11 cellular contexts compared by ENCODE assay signal in the genomic region with DNA sequence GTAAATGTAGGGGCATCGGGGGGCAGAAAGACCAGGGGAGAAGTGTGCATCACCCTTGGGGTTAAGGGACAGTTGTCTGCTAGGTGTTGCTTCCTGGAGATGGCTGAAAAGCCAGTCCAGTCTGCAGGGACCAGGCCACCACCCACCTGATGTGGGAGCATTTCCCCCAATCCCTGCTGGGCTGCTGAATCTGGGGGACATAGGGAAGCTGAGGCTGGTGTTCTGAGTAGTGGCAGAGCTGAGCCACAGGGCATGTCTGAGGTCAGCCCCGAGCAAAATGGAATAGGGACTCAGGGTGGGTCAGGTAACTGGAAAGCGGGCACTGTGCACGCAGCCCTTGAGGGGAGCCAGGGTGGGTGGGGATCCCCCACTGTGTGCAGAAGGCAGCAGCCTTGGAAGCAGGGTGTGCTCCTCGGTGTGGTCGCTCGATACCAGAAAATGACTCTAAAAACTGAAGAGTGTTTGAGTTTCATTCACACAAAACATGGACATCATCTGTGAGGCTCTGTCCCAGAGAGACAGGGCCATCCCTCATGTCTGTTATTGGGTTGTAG. TPM values are rescaled to one million over a fixed set of nuclear protein-coding genes. Genes with fewer than 3 reads are reported as not detected.
DNase-seq lines count a peak whose midpoint lies in the region; ATAC-seq and TF ChIP-seq lines count a peak whose summit lies in the region.
"Had no signal": no experiment of that assay in that cellular context is flagged by ENCODE, and none has a peak within 500 bp of the region (broad histone marks: within the 10 kb centered on the region; RNA-seq: fewer than 3 reads in every experiment).

No MANE protein-coding gene starts in this region.

- CTCF ChIA-PET in HCT116 (lab: Charles Lee) = interaction anchor here (1.0 to 1.6 kb wide), 5 partner anchors 13 to 103 kb away, joined by 3 to 9 read pairs (median 4); a partner anchor contains a TSS
- CTCF ChIA-PET in naive thymus-derived CD4-positive, alpha-beta T cell (lab: Charles Lee) = interaction anchor here (0.6 kb wide), 1 partner anchor 109 kb away, joined by 5 read pairs; no protein-coding TSS in a partner anchor

- H3K4me3 ChIP-seq in CD4-positive, CD25-positive, alpha-beta regulatory T cell (ENCODE audit: low read depth, low read length) = no peak overlapping the region
- H3K4me3 ChIP-seq in HCT116 (replicated peaks in 1 of 2; ENCODE audit: low read depth in 1 of 2, low read length in 2 of 2) = peak overlapping the region in 1 of 2 experiments; percentile 99; a peak in 2 of 4 replicates
- H3K4me3 ChIP-seq in naive thymus-derived CD4-positive, alpha-beta T cell (ENCODE audit: low read length) = no peak overlapping the region
- no peak overlapping the region for H3K4me3 ChIP-seq in lower leg skin (ENCODE audit: low read depth, poor library complexity, severe bottlenecking)
- H3K4me3 ChIP-seq: thyroid gland had no signal

- H3K27ac ChIP-seq in CD4-positive, CD25-positive, alpha-beta regulatory T cell (ENCODE audit: insufficient read depth, low read length, poor library complexity, severe bottlenecking) = peak overlapping the region; percentile 29
- peak overlapping the region; percentile 86; the same call in 1 of the 2 replicates for H3K27ac ChIP-seq in HCT116 (ENCODE audit: low read depth, low read length)
- no peak overlapping the region for H3K27ac ChIP-seq in naive thymus-derived CD4-positive, alpha-beta T cell (ENCODE audit: low read depth, low read length)
- H3K27ac ChIP-seq: thyroid gland had no signal

- H4K20me1 ChIP-seq in HCT116 (ENCODE audit: insufficient read depth) = peaks cover 5% of the 10 kb centered on the region; the same call in 1 of the 2 replicates

- H3K79me2 ChIP-seq in HCT116 (ENCODE audit: insufficient read depth, low read length) = peaks cover 84% of the 10 kb centered on the region

- intact Hi-C loops in HCT116 (cut with micrococcal nuclease) = loop anchor here (2.0 kb wide), 1 partner anchor 39 kb away; no protein-coding TSS in a partner anchor
- intact Hi-C loops in naive thymus-derived CD4-positive, alpha-beta T cell (cut with micrococcal nuclease) = loop anchor here in 1 of 2 donors (10.0 kb wide), 1 partner anchor 213 kb away; a partner anchor contains a TSS
- intact Hi-C loops in lower leg skin (cut with DNase I; ENCODE audit: low total_unique reads) = no loop called here

- H3K4me3 Mint-ChIP-seq in CD4-positive, CD25-positive, alpha-beta regulatory T cell = peak overlapping the region; percentile 72 to 100 (median 88)
- peak overlapping the region; percentile 84 for H3K4me3 Mint-ChIP-seq in activated T-helper 17 cell treated with anti-CD3 and anti-CD28 coated beads, Interleukin-2, amount 50 U/mL, for 72 hours
- peak overlapping the region; percentile 37 to 94 (median 50) for H3K4me3 Mint-ChIP-seq in naive thymus-derived CD4-positive, alpha-beta T cell

- POLR2A ChIA-PET in HCT116 (lab: Charles Lee) = no interaction called here
- POLR2A ChIA-PET in naive thymus-derived CD4-positive, alpha-beta T cell (lab: Charles Lee) = no interaction called here

- 87 to 93% methylated on average over 7 of the region's 7 CpGs for WGBS in lower leg skin, 2 donors

- H3K27me3 ChIP-seq in CD4-positive, CD25-positive, alpha-beta regulatory T cell (ENCODE audit: control insufficient read depth, insufficient read depth, low read length) = no peaks in the 10 kb centered on the region
- no peaks in the 10 kb centered on the region for H3K27me3 ChIP-seq in HCT116 (ENCODE audit: insufficient read depth, low read length)
- no peaks in the 10 kb centered on the region for H3K27me3 ChIP-seq in naive thymus-derived CD4-positive, alpha-beta T cell (ENCODE audit: control insufficient read depth in 2 of 2, insufficient read depth in 2 of 2, low read length in 2 of 2)
- H3K27me3 ChIP-seq: left lung, thyroid gland had no signal

- RAD21 ChIA-PET in HCT116 (lab: Charles Lee; ENCODE audit: low non-redundant PET in 1 of 2, low total read pairs in 2 of 2, uncharacterized antibody in 2 of 2, unreplicated experiment in 2 of 2) = no interaction called here

- H3K9me3 ChIP-seq in CD4-positive, CD25-positive, alpha-beta regulatory T cell (ENCODE audit: control insufficient read depth in 2 of 2, low read length in 2 of 2) = no peaks in the 10 kb centered on the region
- H3K9me3 ChIP-seq in HCT116 (ENCODE audit: control insufficient read depth in 1 of 2, insufficient read depth in 1 of 2, low read depth in 1 of 2, low read length in 2 of 2) = no peaks in the 10 kb centered on the region
- H3K9me3 ChIP-seq in naive thymus-derived CD4-positive, alpha-beta T cell (ENCODE audit: control insufficient read depth in 2 of 3, low read length in 3 of 3) = no peaks in the 10 kb centered on the region
- H3K9me3 ChIP-seq: left lung, thyroid gland had no signal

- no peak for TF ChIP-seq CTCF in HCT116 (IDR thresholded peaks at IDR 0.05 in 2 of 3, conservative IDR thresholded peaks at IDR 0.05 in 1 of 3; ENCODE audit: borderline replicate concordance in 1 of 3, insufficient read depth in 1 of 3, low read depth in 2 of 3, low read length in 2 of 3)
- TF ChIP-seq CTCF in lower leg skin (IDR thresholded peaks at IDR 0.05) = no peak

- no peaks in the 10 kb centered on the region for H3K9me2 ChIP-seq in HCT116 (ENCODE audit: insufficient read depth)

- TF ChIP-seq RAD21 in HCT116 (IDR thresholded peaks at IDR 0.05; ENCODE audit: low read depth) = no peak

- peak overlapping the region; percentile 5 to 81 (median 55) for H3K27ac Mint-ChIP-seq in CD4-positive, CD25-positive, alpha-beta regulatory T cell
- H3K27ac Mint-ChIP-seq in activated T-helper 17 cell treated with anti-CD3 and anti-CD28 coated beads, Interleukin-2, amount 50 U/mL, for 72 hours = peak overlapping the region; percentile 85
- H3K27ac Mint-ChIP-seq in naive thymus-derived CD4-positive, alpha-beta T cell = peak overlapping the region in 8 of 9 donors; percentile 21 to 89 (median 78)

- H3K4me1 Mint-ChIP-seq in CD4-positive, CD25-positive, alpha-beta regulatory T cell = peaks cover 0 to 69% (median 24%) of the 10 kb centered on the region in 4 donors
- H3K4me1 Mint-ChIP-seq in activated T-helper 17 cell treated with anti-CD3 and anti-CD28 coated beads, Interleukin-2, amount 50 U/mL, for 72 hours = peaks cover 5% of the 10 kb centered on the region
- peaks cover 10 to 66% (median 44%) of the 10 kb centered on the region in 7 donors for H3K4me1 Mint-ChIP-seq in naive thymus-derived CD4-positive, alpha-beta T cell

- peaks cover 41% of the 10 kb centered on the region for H3K4me1 ChIP-seq in CD4-positive, CD25-positive, alpha-beta regulatory T cell (ENCODE audit: control insufficient read depth, insufficient read depth, low read length, poor library complexity, severe bottlenecking)
- peaks cover 19 to 59% of the 10 kb centered on the region in 2 experiments for H3K4me1 ChIP-seq in HCT116 (ENCODE audit: control insufficient read depth in 1 of 2, insufficient read depth in 2 of 2, low read length in 2 of 2)
- H3K4me1 ChIP-seq in naive thymus-derived CD4-positive, alpha-beta T cell (ENCODE audit: control insufficient read depth in 2 of 2, insufficient read depth in 2 of 2, low read length in 2 of 2) = peaks cover 31 to 34% of the 10 kb centered on the region in 2 donors

- no peaks in the 10 kb centered on the region for H3K9me3 Mint-ChIP-seq in CD4-positive, CD25-positive, alpha-beta regulatory T cell
- H3K9me3 Mint-ChIP-seq in activated T-helper 17 cell treated with anti-CD3 and anti-CD28 coated beads, Interleukin-2, amount 50 U/mL, for 72 hours = no peaks in the 10 kb centered on the region
- H3K9me3 Mint-ChIP-seq in naive thymus-derived CD4-positive, alpha-beta T cell = peaks cover 0 to 6% (median 0%) of the 10 kb centered on the region in 11 donors

- H3K4me2 ChIP-seq in HCT116 (ENCODE audit: low read length) = peak overlapping the region; percentile 98

- no peak overlapping the region for H3K9ac ChIP-seq in HCT116 (ENCODE audit: low read length)

- TF ChIP-seq POLR2A in HCT116 (IDR thresholded peaks at IDR 0.05; ENCODE audit: borderline replicate concordance, extremely low read depth, insufficient read depth, insufficient read length) = no peak
- no peak for TF ChIP-seq POLR2A in lower leg skin (IDR thresholded peaks at IDR 0.05)

- peaks cover 20% of the 10 kb centered on the region for H3K36me3 Mint-ChIP-seq in CD4-positive, CD25-positive, alpha-beta regulatory T cell
- peaks cover 92% of the 10 kb centered on the region for H3K36me3 Mint-ChIP-seq in activated T-helper 17 cell treated with anti-CD3 and anti-CD28 coated beads, Interleukin-2, amount 50 U/mL, for 72 hours (ENCODE audit: low read depth)
- H3K36me3 Mint-ChIP-seq in naive thymus-derived CD4-positive, alpha-beta T cell = peaks cover 0 to 32% (median 11%) of the 10 kb centered on the region in 5 donors

- no peak for ATAC-seq in CD4-positive, CD25-positive, alpha-beta regulatory T cell (ENCODE audit: low read depth in 2 of 2)
- ATAC-seq in HCT116 (no peak), HG03025 (IDR thresholded peaks at IDR 0.05; ENCODE audit: low FRiP score, unreplicated experiment) (no peak), HG03280 (IDR thresholded peaks at IDR 0.05; ENCODE audit: unreplicated experiment) (no peak)
- ATAC-seq in activated T-helper 17 cell treated with anti-CD3 and anti-CD28 coated beads, Interleukin-2, amount 50 U/mL, for 72 hours (replicated peaks) = no peak
- ATAC-seq in naive thymus-derived CD4-positive, alpha-beta T cell = no peak
- ATAC-seq: left lung had no signal

- H3K36me3 ChIP-seq in CD4-positive, CD25-positive, alpha-beta regulatory T cell (ENCODE audit: control insufficient read depth, insufficient read depth, low read length) = peaks cover 46% of the 10 kb centered on the region
- peaks cover 22 to 54% of the 10 kb centered on the region in 2 experiments for H3K36me3 ChIP-seq in HCT116 (ENCODE audit: control insufficient read depth in 1 of 2, insufficient read depth in 2 of 2, low read length in 2 of 2)
- peaks cover 13 to 62% (median 20%) of the 10 kb centered on the region in 3 experiments for H3K36me3 ChIP-seq in naive thymus-derived CD4-positive, alpha-beta T cell (ENCODE audit: control insufficient read depth in 2 of 3, insufficient read depth in 3 of 3, low read length in 3 of 3)

- no peak overlapping the region for H2AFZ ChIP-seq in HCT116 (ENCODE audit: low read depth, low read length, poor library complexity, severe bottlenecking)

- no TSS peak for BruUV-seq in HCT116 (replicated peaks; lab: Mats Ljungman, UMichigan)

- no peaks in the 10 kb centered on the region for H3K27me3 Mint-ChIP-seq in CD4-positive, CD25-positive, alpha-beta regulatory T cell
- no peaks in the 10 kb centered on the region for H3K27me3 Mint-ChIP-seq in activated T-helper 17 cell treated with anti-CD3 and anti-CD28 coated beads, Interleukin-2, amount 50 U/mL, for 72 hours
- H3K27me3 Mint-ChIP-seq in naive thymus-derived CD4-positive, alpha-beta T cell = no peaks in the 10 kb centered on the region

- DNase-seq in CD4-positive, CD25-positive, alpha-beta regulatory T cell = no peak
- DNase-seq in HCT116 (ENCODE audit: low read depth, low spot score) (no peak), NCI-H345 (lab: John Stamatoyannopoulos, UW) (no peak), lower leg skin (ENCODE audit: low spot score in 2 of 2) (no peak)
- no peak for DNase-seq in naive thymus-derived CD4-positive, alpha-beta T cell
- DNase-seq: NCI-H1417 treated with DMSO at 0.1 percent for 48 hours had no signal

RNA-seq across cellular contexts. Expression of a gene that starts 2.4 kb away (rescaled TPM):
- 287 TPM for total RNA-seq in CD4-positive, CD25-positive, alpha-beta regulatory T cell
- 10 to 100 TPM; 17.6 to 24.6 (median 21.4) TPM for polyA plus RNA-seq in CD4-positive, CD25-positive, alpha-beta regulatory T cell
- total RNA-seq in HCT116 (2021; ENCODE audit: unreplicated experiment) (173 TPM), lower leg skin (100 to 1,000 TPM; 122 to 249 (median 142) TPM)
- 125 and 138 TPM in 2 replicates for polyA plus RNA-seq in HCT116 (2012)
- 100 to 1,000 TPM; 103 to 107 TPM for total RNA-seq in activated T-helper 17 cell treated with anti-CD3 and anti-CD28 coated beads, Interleukin-2, amount 50 U/mL, for 72 hours
- 100 to 1,000 TPM; 130 to 403 (median 278) TPM for total RNA-seq in naive thymus-derived CD4-positive, alpha-beta T cell
- polyA plus RNA-seq in naive thymus-derived CD4-positive, alpha-beta T cell = 10 to 100 TPM; 16.3 to 38.3 TPM

RNA-seq across cellular contexts. Expression of a gene that starts 5.6 kb away (rescaled TPM):
- total RNA-seq in CD4-positive, CD25-positive, alpha-beta regulatory T cell = 83.4 TPM
- polyA plus RNA-seq in CD4-positive, CD25-positive, alpha-beta regulatory T cell = 100 to 1,000 TPM; 162 to 188 (median 178) TPM
- total RNA-seq in HCT116 (2021; ENCODE audit: unreplicated experiment) (131 TPM), lower leg skin (100 to 1,000 TPM in 3 of 4 donors, 10 to 100 TPM in 1; 83.4 to 122 (median 106) TPM)
- 112 and 144 TPM in 2 replicates for polyA plus RNA-seq in HCT116 (2012)
- 100 to 1,000 TPM in 1 of 2 donors, 10 to 100 TPM in 1; 57.7 to 147 TPM for total RNA-seq in activated T-helper 17 cell treated with anti-CD3 and anti-CD28 coated beads, Interleukin-2, amount 50 U/mL, for 72 hours
- total RNA-seq in naive thymus-derived CD4-positive, alpha-beta T cell = 100 to 1,000 TPM in 4 of 5 experiments, 10 to 100 TPM in 1; 91.2 to 135 (median 122) TPM
- polyA plus RNA-seq in naive thymus-derived CD4-positive, alpha-beta T cell = 100 to 1,000 TPM; 221 to 239 TPM

RNA-seq across cellular contexts. Expression of a gene that starts 19.5 kb away (rescaled TPM):
- total RNA-seq in CD4-positive, CD25-positive, alpha-beta regulatory T cell = not detected
- polyA plus RNA-seq in CD4-positive, CD25-positive, alpha-beta regulatory T cell = under 1 TPM in 1 of 4 donors, not detected in 3; 0.14 TPM
- total RNA-seq in HCT116 (2021; ENCODE audit: unreplicated experiment) (not detected), lower leg skin (10 to 100 TPM in 1 of 4 donors, 1 to 10 TPM in 3; 3.1 to 10.9 (median 6.2) TPM)
- 0.06 and 0.07 TPM in 2 replicates for polyA plus RNA-seq in HCT116 (2012)
- total RNA-seq in activated T-helper 17 cell treated with anti-CD3 and anti-CD28 coated beads, Interleukin-2, amount 50 U/mL, for 72 hours = not detected
- not detected for total RNA-seq in naive thymus-derived CD4-positive, alpha-beta T cell
- not detected for polyA plus RNA-seq in naive thymus-derived CD4-positive, alpha-beta T cell

RNA-seq across cellular contexts. Expression of a gene that starts 26.5 kb away (rescaled TPM):
- 76.0 TPM for total RNA-seq in CD4-positive, CD25-positive, alpha-beta regulatory T cell
- 100 to 1,000 TPM; 145 to 190 (median 164) TPM for polyA plus RNA-seq in CD4-positive, CD25-positive, alpha-beta regulatory T cell
- total RNA-seq in HCT116 (2021; ENCODE audit: unreplicated experiment) = 200 TPM
- 114 and 142 TPM in 2 replicates for polyA plus RNA-seq in HCT116 (2012)
- 100 to 1,000 TPM in 1 of 2 donors, 10 to 100 TPM in 1; 93.3 to 163 TPM for total RNA-seq in activated T-helper 17 cell treated with anti-CD3 and anti-CD28 coated beads, Interleukin-2, amount 50 U/mL, for 72 hours
- total RNA-seq in naive thymus-derived CD4-positive, alpha-beta T cell = 100 to 1,000 TPM in 1 of 5 experiments, 10 to 100 TPM in 4; 53.8 to 107 (median 64.5) TPM
- polyA plus RNA-seq in naive thymus-derived CD4-positive, alpha-beta T cell = 100 to 1,000 TPM; 135 to 160 TPM
- 100 to 1,000 TPM in 3 of 4 donors, 10 to 100 TPM in 1; 97.3 to 140 (median 114) TPM for total RNA-seq in lower leg skin

RNA-seq across cellular contexts. Expression of a gene that starts 34.0 kb away (rescaled TPM):
- not detected for total RNA-seq in CD4-positive, CD25-positive, alpha-beta regulatory T cell
- not detected for polyA plus RNA-seq in CD4-positive, CD25-positive, alpha-beta regulatory T cell
- total RNA-seq in HCT116 (2021; ENCODE audit: unreplicated experiment) (50.6 TPM), lower leg skin (10 to 100 TPM; 26.5 to 36.4 (median 30.1) TPM)
- 17.5 and 18.9 TPM in 2 replicates for polyA plus RNA-seq in HCT116 (2012)
- total RNA-seq in activated T-helper 17 cell treated with anti-CD3 and anti-CD28 coated beads, Interleukin-2, amount 50 U/mL, for 72 hours = 1 to 10 TPM in 1 of 2 donors, under 1 TPM in 1; 0.84 to 6.2 TPM
- total RNA-seq in naive thymus-derived CD4-positive, alpha-beta T cell = 1 to 10 TPM in 1 of 5 experiments, under 1 TPM in 1, not detected in 3; 0.15 to 1.2 TPM
- not detected for polyA plus RNA-seq in naive thymus-derived CD4-positive, alpha-beta T cell
